In the genomic region with DNA sequence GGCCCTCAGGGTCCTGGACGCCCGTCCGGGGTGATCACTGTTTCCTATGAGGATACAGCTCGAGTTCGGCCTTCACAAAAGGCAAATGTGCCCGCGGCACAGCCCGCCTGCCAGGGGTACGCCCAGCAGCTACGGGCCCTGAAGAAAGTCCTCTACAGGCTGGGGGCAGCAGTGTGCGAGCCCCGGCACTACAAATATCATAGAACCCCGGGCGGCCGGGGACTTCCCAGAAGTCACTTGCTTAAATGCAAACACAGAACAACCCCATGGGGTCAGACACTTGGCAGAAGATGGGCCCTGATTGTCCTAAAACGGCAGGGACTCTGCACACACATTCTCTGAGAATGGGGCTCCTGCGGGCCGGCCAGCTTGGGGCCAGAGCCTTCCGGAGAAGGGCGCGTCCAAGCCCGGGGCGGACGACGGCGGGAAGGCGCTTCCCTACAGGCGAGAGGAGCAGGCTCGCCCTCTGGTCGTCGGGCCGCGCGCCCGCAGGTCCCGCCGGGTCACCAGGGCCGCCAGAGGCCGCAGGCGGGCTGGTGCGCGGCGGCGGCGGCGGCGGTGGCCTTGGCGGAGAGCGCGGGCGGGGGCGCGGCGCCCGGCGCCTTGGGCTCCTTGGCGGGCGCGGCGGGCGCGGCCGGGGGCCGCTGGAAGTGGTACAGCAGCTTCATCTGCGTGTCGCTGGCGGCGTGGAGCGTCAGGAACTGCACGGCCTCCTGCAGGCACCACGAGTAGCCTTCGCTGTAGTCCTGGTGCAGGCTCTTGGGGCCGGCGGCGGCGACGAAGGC, we compare ENCODE assay signal across 1 cellular context.
TF ChIP-seq lines count a peak whose summit lies in the region.

No MANE protein-coding gene starts in this region.

TF ChIP-seq in K562, 482 proteins besides CTCF, POLR2A, EP300 and RAD21 (continued from another document):
- TF ChIP-seq, protein P1, sequence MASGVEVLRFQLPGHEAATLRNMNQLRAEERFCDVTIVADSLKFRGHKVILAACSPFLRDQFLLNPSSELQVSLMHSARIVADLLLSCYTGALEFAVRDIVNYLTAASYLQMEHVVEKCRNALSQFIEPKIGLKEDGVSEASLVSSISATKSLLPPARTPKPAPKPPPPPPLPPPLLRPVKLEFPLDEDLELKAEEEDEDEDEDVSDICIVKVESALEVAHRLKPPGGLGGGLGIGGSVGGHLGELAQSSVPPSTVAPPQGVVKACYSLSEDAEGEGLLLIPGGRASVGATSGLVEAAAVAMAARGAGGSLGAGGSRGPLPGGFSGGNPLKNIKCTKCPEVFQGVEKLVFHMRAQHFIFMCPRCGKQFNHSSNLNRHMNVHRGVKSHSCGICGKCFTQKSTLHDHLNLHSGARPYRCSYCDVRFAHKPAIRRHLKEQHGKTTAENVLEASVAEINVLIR (CRISPR knock-in tag; IDR thresholded peaks at IDR 0.05), result no peak
- TF ChIP-seq FOXP1 (CRISPR knock-in tag; IDR thresholded peaks at IDR 0.05) (no peak), ZFX (CRISPR knock-in tag; IDR thresholded peaks at IDR 0.05) (peak; percentile 35; the same call in 1 of the 2 replicates), FUS (optimal IDR thresholded peaks at IDR 0.05; ENCODE audit: low read depth, low read length) (no peak), ZNF695 (CRISPR knock-in tag; IDR thresholded peaks at IDR 0.05) (no peak)
- TF ChIP-seq, protein P2, sequence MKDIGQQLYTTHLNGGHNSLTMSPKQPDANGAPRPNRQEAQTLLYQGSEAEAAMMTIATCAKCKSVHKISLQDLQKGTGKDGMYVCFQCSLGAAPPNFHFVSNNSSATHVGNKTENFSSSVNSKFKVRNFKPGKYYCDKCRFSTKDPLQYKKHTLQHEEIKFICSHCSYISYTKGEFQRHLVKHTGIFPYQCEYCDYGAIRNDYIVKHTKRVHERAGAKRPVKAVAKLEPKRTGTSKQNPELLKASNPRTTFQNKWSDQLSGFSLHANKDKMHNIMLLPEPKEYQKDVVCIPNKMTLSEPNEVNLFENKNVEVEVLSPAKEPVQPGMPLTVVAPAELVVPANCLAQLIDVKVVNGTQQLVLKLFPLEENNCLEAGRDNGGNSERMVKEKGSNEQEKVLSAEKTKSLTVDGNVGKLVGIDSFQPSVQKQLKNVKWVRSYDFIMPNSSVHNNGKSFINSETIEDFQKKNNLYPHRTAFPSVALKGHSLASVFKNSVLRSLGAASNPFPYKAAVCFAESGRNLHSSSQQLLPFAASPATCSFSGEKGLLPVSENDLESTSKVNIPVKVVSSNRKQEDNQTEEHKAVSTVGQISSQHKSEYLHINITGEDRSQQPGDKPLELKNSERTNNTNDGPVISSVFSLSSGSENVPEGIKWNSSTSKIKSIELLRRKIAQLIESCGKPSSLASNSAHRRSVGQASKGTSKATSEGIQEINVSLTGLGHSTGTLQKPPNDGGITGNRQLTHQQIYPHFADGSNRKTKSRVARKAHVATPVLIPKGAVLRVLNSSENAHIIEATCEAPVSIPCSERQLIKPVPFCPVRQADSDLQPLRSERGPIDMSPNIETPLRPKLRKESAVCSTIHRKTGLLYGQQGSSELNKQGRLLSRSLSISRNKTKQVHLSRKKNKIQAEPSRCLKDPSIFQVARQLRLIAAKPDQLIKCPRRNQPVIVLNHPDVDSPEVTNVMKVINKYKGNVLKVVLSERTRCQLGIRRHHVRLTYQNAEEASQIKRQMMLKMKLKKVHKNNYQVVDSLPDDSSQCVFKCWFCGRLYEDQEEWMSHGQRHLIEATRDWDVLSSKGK (CRISPR knock-in tag; IDR thresholded peaks at IDR 0.05), result no peak
- TF ChIP-seq, protein P3, sequence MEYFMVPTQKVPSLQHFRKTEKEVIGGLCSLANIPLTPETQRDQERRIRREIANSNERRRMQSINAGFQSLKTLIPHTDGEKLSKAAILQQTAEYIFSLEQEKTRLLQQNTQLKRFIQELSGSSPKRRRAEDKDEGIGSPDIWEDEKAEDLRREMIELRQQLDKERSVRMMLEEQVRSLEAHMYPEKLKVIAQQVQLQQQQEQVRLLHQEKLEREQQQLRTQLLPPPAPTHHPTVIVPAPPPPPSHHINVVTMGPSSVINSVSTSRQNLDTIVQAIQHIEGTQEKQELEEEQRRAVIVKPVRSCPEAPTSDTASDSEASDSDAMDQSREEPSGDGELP (CRISPR knock-in tag; IDR thresholded peaks at IDR 0.05; ENCODE audit: borderline replicate concordance), result no peak
